ENCODE assay signal across 16 cellular contexts in the genomic region with DNA sequence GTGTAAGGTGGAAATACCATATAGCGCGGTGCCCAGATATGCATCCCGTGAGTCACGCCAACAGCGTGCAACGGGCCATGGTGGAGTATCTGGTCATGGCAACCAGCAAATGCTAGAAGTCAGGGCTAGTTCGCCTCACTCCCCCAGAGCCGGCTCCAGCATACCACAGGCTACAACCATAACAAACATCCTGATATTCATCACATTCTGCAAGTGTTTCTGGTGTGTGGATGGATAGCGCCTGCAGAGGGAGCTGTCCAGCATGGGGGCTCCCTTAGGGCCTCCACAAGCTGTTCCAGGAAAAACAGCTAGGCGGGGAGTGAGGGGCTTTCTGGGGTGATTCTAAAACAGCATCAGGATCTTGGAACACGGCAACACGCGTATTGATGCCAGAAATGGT. TPM values are rescaled to one million over a fixed set of nuclear protein-coding genes. Genes with fewer than 3 reads are reported as not detected.
DNase-seq lines count a peak whose midpoint lies in the region; ATAC-seq, FAIRE-seq and TF ChIP-seq lines count a peak whose summit lies in the region.
"Had no signal": no experiment of that assay in that cellular context is flagged by ENCODE, and none has a peak within 500 bp of the region (broad histone marks: within the 10 kb centered on the region; RNA-seq: fewer than 3 reads in every experiment).

No MANE protein-coding gene starts in this region.

- 91% methylated on average over 13 of the region's 13 CpGs; no CpG with 5 or more reads in 1 of the 2 experiments for WGBS in H1 (ENCODE audit: extremely low coverage in 1 of 2, insufficient coverage in 1 of 2, insufficient read length in 1 of 2, insufficient replicate concordance in 2 of 2, low coverage in 1 of 2, low lambda C conversion rate in 2 of 2, missing lambda C conversion rate in 1 of 2), 2 experiments

- no peak overlapping the region for H4K5ac ChIP-seq in H1 (ENCODE audit: insufficient read length, low read depth, low read length)

- peaks cover 2% of the 10 kb centered on the region; the same call in 1 of the 2 replicates for H3K79me1 ChIP-seq in H1 (ENCODE audit: low read depth, low read length)

- peaks cover 93% of the 10 kb centered on the region for H3K4me1 Mint-ChIP-seq in nephron

- ATAC-seq in GM21360 (IDR thresholded peaks at IDR 0.05; ENCODE audit: unreplicated experiment) = no peak
- ATAC-seq in GM18498 (IDR thresholded peaks at IDR 0.05; ENCODE audit: unreplicated experiment) = no peak
- ATAC-seq: natural killer cell treated with Interleukin-12 subunit alpha and Interleukin-12 subunit beta and Interleukin-15 and Interleukin-18, amount 100 ng/mL, for 72 hours had no signal

- H3K36me3 ChIP-seq in Loucy (ENCODE audit: insufficient read depth, low read length) = no peaks in the 10 kb centered on the region
- no peaks in the 10 kb centered on the region for H3K36me3 ChIP-seq in H1 (ENCODE audit: control insufficient read depth in 2 of 4, insufficient read depth in 4 of 4, low read length in 3 of 4)

- no peak overlapping the region for H2BK15ac ChIP-seq in H1 (ENCODE audit: low read length)

- H3K9me3 Mint-ChIP-seq in nephron = no peaks in the 10 kb centered on the region
- H3K9me3 Mint-ChIP-seq: activated naive CD8-positive, alpha-beta T cell treated with anti-CD3 and anti-CD28 coated beads for 36 hours; natural killer cell treated with Interleukin-12 subunit alpha and Interleukin-12 subunit beta and Interleukin-15 and Interleukin-18, amount 100 ng/mL, for 72 hours had no signal

- FAIRE-seq in H1 (lab: Jason Lieb, UNC) = no peak
- FAIRE-seq: D721Med had no signal

- H3K27ac ChIP-seq in AG04450 (ENCODE audit: low read depth, low read length) = no peak overlapping the region
- H3K27ac ChIP-seq in H1 (ENCODE audit: low read depth, low read length) = no peak overlapping the region
- H3K27ac ChIP-seq: SK-N-MC had no signal

- H3K23ac ChIP-seq in H1 (ENCODE audit: insufficient read length) = no peak overlapping the region

- DNase-seq in AG04450 (ENCODE audit: low read depth, low spot score) (no peak), H1 (ENCODE audit: low read depth in 1 of 2, low spot score in 2 of 2) (no peak), NCI-H128 (lab: John Stamatoyannopoulos, UW; ENCODE audit: unreplicated experiment) (no peak), SHP77 treated with DMSO at 0.1 percent for 48 hours (lab: John Stamatoyannopoulos, UW) (no peak)
- DNase-seq: activated CD4-positive, CD25-positive, alpha-beta regulatory T cell; activated naive CD8-positive, alpha-beta T cell treated with anti-CD3 and anti-CD28 coated beads for 36 hours; dermis blood vessel endothelial cell; NCI-H2107; upper lobe of left lung had no signal

- no peak overlapping the region for H2BK5ac ChIP-seq in H1 (ENCODE audit: low read depth, low read length)

- H3K4me1 ChIP-seq in Loucy (ENCODE audit: insufficient read depth, low read length, poor library complexity, severe bottlenecking) = peaks cover 35% of the 10 kb centered on the region
- H3K4me1 ChIP-seq in H1 (replicated peaks in 1 of 4; ENCODE audit: control insufficient read depth in 3 of 4, insufficient read depth in 4 of 4, low read length in 3 of 4) = peaks cover 2 to 17% (median 8%) of the 10 kb centered on the region in 4 experiments; a peak in 6 of 7 replicates

- POLR2A ChIA-PET in AG04450 (lab: Yijun Ruan, JAX) (no interaction called here), H1 (lab: Charles Lee; ENCODE audit: partially characterized antibody) (interaction anchor here (0.9 kb wide), 1 partner anchor 108 kb away, joined by 3 read pairs; no protein-coding TSS in a partner anchor)

- peak overlapping the region in 1 of 3 experiments; percentile 20 for H3K27ac Mint-ChIP-seq in nephron
- H3K27ac Mint-ChIP-seq: activated naive CD8-positive, alpha-beta T cell treated with anti-CD3 and anti-CD28 coated beads for 36 hours; natural killer cell treated with Interleukin-12 subunit alpha and Interleukin-12 subunit beta and Interleukin-15 and Interleukin-18, amount 100 ng/mL, for 72 hours had no signal

- H3K4ac ChIP-seq in H1 (replicated peaks; ENCODE audit: insufficient read length, low read depth, low read length) = no peak overlapping the region

- peak; percentile 19 to 51; a peak in 3 of 4 replicates for TF ChIP-seq RAD21 in H1 (IDR thresholded peaks at IDR 0.05 in 1 of 2, conservative IDR thresholded peaks at IDR 0.05 in 1 of 2; ENCODE audit: low read depth in 2 of 2, low read length in 2 of 2)

- H3K79me2 ChIP-seq in Loucy (ENCODE audit: insufficient read depth, low read length) (peaks cover 33% of the 10 kb centered on the region), H1 (ENCODE audit: control insufficient read depth in 1 of 2, insufficient read depth in 2 of 2, low read length in 2 of 2) (peaks cover 3 to 89% of the 10 kb centered on the region in 2 experiments; a peak in 3 of 4 replicates)

- H4K91ac ChIP-seq in H1 (replicated peaks; ENCODE audit: insufficient read length, low read length) = no peak overlapping the region

- no peak overlapping the region for H3K56ac ChIP-seq in H1 (replicated peaks; ENCODE audit: insufficient read length, low read depth, low read length)

- no peaks in the 10 kb centered on the region for H3K9me2 ChIP-seq in Loucy (replicated peaks; ENCODE audit: low read depth, low read length)

- H2AFZ ChIP-seq in Loucy (ENCODE audit: low read length) (no peak overlapping the region), H1 (ENCODE audit: low read length) (no peak overlapping the region)

- no peak overlapping the region for H2AK5ac ChIP-seq in H1 (ENCODE audit: low read depth, low read length)

- no peak overlapping the region for H3K14ac ChIP-seq in H1 (ENCODE audit: insufficient read length)

- H3K27me3 ChIP-seq in AG04450 (ENCODE audit: control insufficient read depth, insufficient read depth, low read length) = peaks cover 2% of the 10 kb centered on the region
- no peaks in the 10 kb centered on the region for H3K27me3 ChIP-seq in Loucy (ENCODE audit: insufficient read depth, low read length, poor library complexity, severe bottlenecking)
- H3K27me3 ChIP-seq in H1 (replicated peaks in 1 of 4; ENCODE audit: control insufficient read depth in 3 of 4, extremely low read depth in 1 of 4, insufficient read depth in 3 of 4, low read length in 3 of 4) = no peaks in the 10 kb centered on the region
- H3K27me3 ChIP-seq: upper lobe of left lung had no signal

- H4K20me1 ChIP-seq in Loucy (ENCODE audit: insufficient read depth, low read length, poor library complexity, severe bottlenecking) (peaks cover 14% of the 10 kb centered on the region), H1 (replicated peaks in 1 of 2; ENCODE audit: control insufficient read depth in 1 of 2, insufficient read depth in 2 of 2, low read length in 2 of 2) (peaks cover 5 to 8% of the 10 kb centered on the region in 2 experiments)

- CTCF ChIA-PET in AG04450 (lab: Charles Lee) (interaction anchor here (1.3 kb wide), 1 partner anchor 350 kb away, joined by 3 read pairs; no protein-coding TSS in a partner anchor), H1 (lab: Charles Lee; ENCODE audit: partially characterized antibody) (interaction anchor here (0.7 to 1.7 kb wide), 24 partner anchors 9 to 903 kb away, joined by 3 to 16 read pairs (median 4); no protein-coding TSS in a partner anchor)

- H3K4me3 ChIP-seq in AG04450 (ENCODE audit: low read depth, low read length) (no peak overlapping the region), Loucy (ENCODE audit: low read length, poor library complexity, severe bottlenecking) (no peak overlapping the region), H1 (ENCODE audit: extremely low read depth in 1 of 4, insufficient read depth in 2 of 4, low read depth in 3 of 4, low read length in 4 of 4) (no peak overlapping the region)
- H3K4me3 ChIP-seq: SK-N-MC, upper lobe of left lung had no signal

- no peaks in the 10 kb centered on the region for H3F3A ChIP-seq in Loucy (ENCODE audit: low read depth)

- no peak overlapping the region for H2BK12ac ChIP-seq in H1 (ENCODE audit: low read depth, low read length)

- H4K8ac ChIP-seq in H1 (ENCODE audit: extremely low read depth, insufficient read depth, low read length) = no peak overlapping the region

- H3K9ac ChIP-seq in Loucy (ENCODE audit: low read depth, low read length, poor library complexity, severe bottlenecking) (no peak overlapping the region), H1 (replicated peaks in 1 of 4; ENCODE audit: extremely low read depth in 1 of 4, low read depth in 3 of 4, low read length in 3 of 4) (no peak overlapping the region)

- H3K9me3 ChIP-seq in AG04450 (ENCODE audit: control insufficient read depth, insufficient read depth, low read length) (no peaks in the 10 kb centered on the region), Loucy (ENCODE audit: insufficient read depth, low read depth, low read length) (no peaks in the 10 kb centered on the region), H1 (ENCODE audit: insufficient read depth in 2 of 2, low read depth in 1 of 2, low read length in 1 of 2) (no peaks in the 10 kb centered on the region)
- H3K9me3 ChIP-seq: upper lobe of left lung had no signal

- no peak overlapping the region for H2BK20ac ChIP-seq in H1 (ENCODE audit: low read length)

- no peaks in the 10 kb centered on the region for H3K23me2 ChIP-seq in H1 (ENCODE audit: low read depth, low read length)

- H3K4me3 Mint-ChIP-seq in nephron = peak overlapping the region in 2 of 3 experiments; percentile 21 to 41
- H3K4me3 Mint-ChIP-seq: activated naive CD8-positive, alpha-beta T cell treated with anti-CD3 and anti-CD28 coated beads for 36 hours; natural killer cell treated with Interleukin-12 subunit alpha and Interleukin-12 subunit beta and Interleukin-15 and Interleukin-18, amount 100 ng/mL, for 72 hours had no signal

- H2BK120ac ChIP-seq in H1 (replicated peaks; ENCODE audit: low read depth, low read length) = no peak overlapping the region

- no peak overlapping the region for H3K18ac ChIP-seq in H1 (ENCODE audit: extremely low read depth, low read length)

- TF ChIP-seq CTCF in AG04450 (IDR thresholded peaks at IDR 0.05; ENCODE audit: low read depth, low read length) (peak; percentile 20; the same call in 1 of the 2 replicates), Loucy (conservative IDR thresholded peaks at IDR 0.05; ENCODE audit: low read length) (peak; percentile 48), H1 (IDR thresholded peaks at IDR 0.05; ENCODE audit: control extremely low read depth in 1 of 3, insufficient read depth in 1 of 3, low read depth in 1 of 3, low read length in 3 of 3) (peak; percentile 34 to 98 (median 70)), nephron (IDR thresholded peaks at IDR 0.05; ENCODE audit: unreplicated experiment in 3 of 3) (no peak)

- H3K27me3 Mint-ChIP-seq in nephron (ENCODE audit: low read depth) = no peaks in the 10 kb centered on the region
- H3K27me3 Mint-ChIP-seq: activated naive CD8-positive, alpha-beta T cell treated with anti-CD3 and anti-CD28 coated beads for 36 hours had no signal

- no peak overlapping the region for H3K4me2 ChIP-seq in Loucy (ENCODE audit: low read depth, low read length, poor library complexity, severe bottlenecking)
- no peak overlapping the region for H3K4me2 ChIP-seq in H1 (ENCODE audit: insufficient read depth in 1 of 2, low read depth in 2 of 2, low read length in 2 of 2)

- TF ChIP-seq EP300 in H1 (IDR thresholded peaks at IDR 0.05; ENCODE audit: borderline replicate concordance in 1 of 2, low read depth in 2 of 2, low read length in 2 of 2) = no peak

- TF ChIP-seq POLR2A in H1 (IDR thresholded peaks at IDR 0.05; ENCODE audit: control extremely low read depth in 1 of 2, low read depth in 2 of 2, low read length in 2 of 2) = no peak

- H3K36me3 Mint-ChIP-seq in nephron (ENCODE audit: low read depth) = peaks cover 42% of the 10 kb centered on the region
- H3K36me3 Mint-ChIP-seq: activated naive CD8-positive, alpha-beta T cell treated with anti-CD3 and anti-CD28 coated beads for 36 hours; natural killer cell treated with Interleukin-12 subunit alpha and Interleukin-12 subunit beta and Interleukin-15 and Interleukin-18, amount 100 ng/mL, for 72 hours had no signal

RNA-seq across cellular contexts. Expression of a gene that starts 6.8 kb away (rescaled TPM):
- polyA plus RNA-seq in AG04450 (2011; rRNA removed) (52.7 and 54.4 TPM in 2 replicates), H1 (2011; rRNA removed) (29.4 and 30.6 TPM in 2 replicates)
- 57.9 and 74.8 TPM in 2 replicates for polyA minus RNA-seq in AG04450 (2011; rRNA and poly(A)+ RNA removed)
- total RNA-seq in H1 (2021; fragmentation: NEBNext Ultra II Directional; extraction: Animal tissue kit (Norgen Biotek cat#: 25700)) = 45.0 and 45.3 TPM in 2 replicates
- 32.2 TPM for polyA plus RNA-seq in H1 (2011; cell fraction: cytosol; rRNA removed)
- polyA plus RNA-seq in H1 (2011; cell fraction: nucleus; rRNA removed) = 23.1 TPM
- polyA plus RNA-seq in H1 (2012, experiment 1 of 2) = 24.6 to 27.9 TPM (median 26.5 TPM) in 4 replicates
- polyA plus RNA-seq in H1 (2012, experiment 2 of 2) = 29.4 TPM
- 20.2 TPM for polyA plus RNA-seq in H1 (2013, experiment 1 of 2)
- polyA plus RNA-seq in H1 (2013, experiment 2 of 2) = 20.4 TPM
- polyA minus RNA-seq in H1 (2011; rRNA and poly(A)+ RNA removed) = 34.2 and 34.3 TPM in 2 replicates
- 33.5 TPM for polyA minus RNA-seq in H1 (2011; cell fraction: cytosol; rRNA and poly(A)+ RNA removed)
- polyA minus RNA-seq in H1 (2011; cell fraction: nucleus; rRNA and poly(A)+ RNA removed) = 18.6 TPM

Comparison
In these comparisons a context has a peak if more than half of its experiments do, and no peak if none do; other contexts are left out.
1. CTCF ChIP-seq: peak in AG04450 (single experiment), Loucy (single experiment) and H1 (3 of 3); none in nephron (0 of 3).